In the genomic region with DNA sequence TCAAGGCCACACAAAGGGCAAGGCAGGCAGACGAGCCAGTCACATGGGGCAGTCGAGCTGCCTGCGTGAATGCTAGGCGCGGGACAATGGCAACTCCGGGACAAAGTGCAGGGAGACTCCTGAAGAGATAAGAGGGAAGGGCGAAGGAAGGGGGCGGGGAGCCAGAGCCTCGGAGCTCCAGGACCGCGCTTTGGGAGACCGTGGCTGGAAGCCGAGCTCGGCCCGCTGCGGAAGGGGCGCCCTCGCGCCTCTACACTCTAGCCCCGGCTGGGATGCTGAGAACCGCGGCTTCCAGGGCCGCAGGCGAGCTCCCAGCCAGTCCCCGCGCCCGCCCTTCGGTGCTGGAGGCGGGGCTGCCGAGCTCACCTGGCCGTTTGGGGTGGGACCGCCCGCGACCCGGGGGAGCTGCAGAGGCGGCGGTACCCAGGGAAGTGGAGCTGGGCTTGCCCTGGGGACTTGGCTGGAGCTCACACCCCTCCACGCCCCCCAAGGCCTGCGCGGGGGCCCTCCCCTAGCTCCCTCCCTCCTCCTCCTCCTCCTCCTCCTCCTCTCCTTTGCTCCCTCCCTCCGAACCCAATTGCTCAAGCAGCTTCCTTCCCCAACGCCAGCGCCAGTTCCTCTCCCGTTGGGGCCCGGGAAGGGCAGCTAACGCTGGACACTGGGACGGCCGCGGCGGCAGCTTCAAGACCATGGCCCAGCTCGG, we compare ENCODE assay signal across 1 cellular context.
TF ChIP-seq lines count a peak whose summit lies in the region.

A gene with protein sequence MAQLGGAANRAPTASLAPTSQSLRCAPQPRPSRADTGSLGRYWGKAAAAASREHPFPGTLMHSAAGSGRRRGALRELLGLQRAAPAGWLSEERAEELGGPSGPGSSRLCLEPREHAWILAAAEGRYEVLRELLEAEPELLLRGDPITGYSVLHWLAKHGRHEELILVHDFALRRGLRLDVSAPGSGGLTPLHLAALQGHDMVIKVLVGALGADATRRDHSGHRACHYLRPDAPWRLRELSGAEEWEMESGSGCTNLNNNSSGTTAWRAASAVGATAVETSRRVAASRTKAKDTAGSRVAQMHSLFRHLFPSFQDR (plus strand): TSS at position 610 of the 703 bp plus-strand sequence. CDS start 80 bp downstream, at position 690.

TF ChIP-seq in H1, 55 proteins besides CTCF, POLR2A, EP300 and RAD21:
- TF ChIP-seq, protein P1, sequence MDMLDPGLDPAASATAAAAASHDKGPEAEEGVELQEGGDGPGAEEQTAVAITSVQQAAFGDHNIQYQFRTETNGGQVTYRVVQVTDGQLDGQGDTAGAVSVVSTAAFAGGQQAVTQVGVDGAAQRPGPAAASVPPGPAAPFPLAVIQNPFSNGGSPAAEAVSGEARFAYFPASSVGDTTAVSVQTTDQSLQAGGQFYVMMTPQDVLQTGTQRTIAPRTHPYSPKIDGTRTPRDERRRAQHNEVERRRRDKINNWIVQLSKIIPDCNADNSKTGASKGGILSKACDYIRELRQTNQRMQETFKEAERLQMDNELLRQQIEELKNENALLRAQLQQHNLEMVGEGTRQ (IDR thresholded peaks at IDR 0.05; ENCODE audit: low read length): peak; percentile 46
- TF ChIP-seq PHF8 (conservative IDR thresholded peaks at IDR 0.05; ENCODE audit: low read depth, low read length) (0 out of 2 replicates have a peak, but pooled peaks have one; percentile 39), NANOG (IDR thresholded peaks at IDR 0.05; ENCODE audit: insufficient read depth, low read depth, low read length, poor library complexity, severe bottlenecking) (no peak), SAP30 (IDR thresholded peaks at IDR 0.05; ENCODE audit: insufficient read depth, insufficient replicate concordance, low read length) (no peak), POLR2AphosphoS5 (IDR thresholded peaks at IDR 0.05; ENCODE audit: low read depth, low read length) (0 out of 2 replicates have a peak, but pooled peaks have one; percentile 61), ASH2L (IDR thresholded peaks at IDR 0.05; ENCODE audit: low read length) (no peak), TAF1 (IDR thresholded peaks at IDR 0.05; ENCODE audit: low read depth, low read length) (peak; percentile 50; the same call in 1 of the 2 replicates), SIN3A (conservative IDR thresholded peaks at IDR 0.05 in 1 of 2, IDR thresholded peaks at IDR 0.05 in 1 of 2; ENCODE audit: low read depth in 1 of 2, low read length in 2 of 2) (peak in 1 of 2 experiments; percentile 34; a peak in 1 of 4 replicates)
